13 cellular contexts compared by ENCODE assay signal in the genomic region with DNA sequence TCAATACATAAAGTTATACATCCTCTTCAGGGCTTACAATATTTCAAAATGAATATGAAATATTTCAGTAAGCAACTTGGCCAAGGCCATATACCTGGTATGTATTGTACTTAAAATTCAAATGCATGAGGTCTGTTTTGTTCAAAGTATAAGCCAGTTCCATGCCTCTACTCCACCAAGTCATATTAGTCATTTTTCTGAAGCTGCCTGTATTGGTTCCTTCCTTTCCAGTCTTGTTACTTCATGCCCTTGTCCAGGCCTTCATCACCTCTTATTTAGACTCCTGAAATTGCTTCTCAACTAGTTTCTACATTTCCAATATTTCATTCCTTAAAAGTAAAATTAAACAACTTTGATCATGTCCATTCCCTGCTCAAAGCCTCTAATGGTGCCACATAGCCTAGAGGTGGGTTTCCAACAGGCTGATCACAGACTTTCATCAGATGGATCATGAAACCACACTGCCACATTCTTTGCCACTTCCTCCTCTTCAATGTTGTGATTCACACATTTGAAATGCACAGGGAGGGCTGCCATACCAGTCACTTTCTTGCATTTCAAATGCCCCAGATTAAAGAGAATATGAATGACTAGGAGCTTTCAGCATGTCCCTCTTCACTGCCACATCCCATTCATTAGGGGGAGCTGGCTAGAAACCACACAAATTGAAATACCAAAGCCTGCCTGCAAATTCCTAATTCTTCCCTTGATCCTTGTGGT.
DNase-seq lines count a peak whose midpoint lies in the region; ATAC-seq, FAIRE-seq and TF ChIP-seq lines count a peak whose summit lies in the region.
"Had no signal": no experiment of that assay in that cellular context is flagged by ENCODE, and none has a peak within 500 bp of the region (broad histone marks: within the 10 kb centered on the region; RNA-seq: fewer than 3 reads in every experiment).

No MANE protein-coding gene starts in this region.

- TF ChIP-seq CTCF in astrocyte (IDR thresholded peaks at IDR 0.05; ENCODE audit: insufficient read depth, low read depth, low read length) = peak; percentile 24

- FAIRE-seq in astrocyte (lab: Jason Lieb, UNC) = peak; percentile 67

- H3K27me3 ChIP-seq in MG63 (no peaks in the 10 kb centered on the region), astrocyte (ENCODE audit: insufficient read depth, low read length) (no peaks in the 10 kb centered on the region)
- H3K27me3 ChIP-seq: BLaER1, stomach had no signal

- H3K4me3 ChIP-seq in MG63 (no peak overlapping the region), astrocyte (ENCODE audit: insufficient read depth, low read depth, low read length) (no peak overlapping the region)
- H3K4me3 ChIP-seq: BLaER1, stomach had no signal

- no peak overlapping the region for H2AFZ ChIP-seq in astrocyte (ENCODE audit: low read depth, low read length)

- no peak for ATAC-seq in activated T-cell treated with anti-CD3 and anti-CD28 coated beads, Interleukin-2, amount 50 U/mL, for 72 hours (replicated peaks in 1 of 2)
- no peak for ATAC-seq in stimulated activated naive CD8-positive, alpha-beta T cell treated with anti-CD3 and anti-CD28 coated beads, Interleukin-15, Interleukin-2, amounts not matched to agents 100 U/mL and 50 U/mL, for 24 hours

- H3K79me2 ChIP-seq in astrocyte (ENCODE audit: insufficient read depth, low read length) = no peaks in the 10 kb centered on the region

- peaks cover 34% of the 10 kb centered on the region for H3K4me1 Mint-ChIP-seq in astrocyte (ENCODE audit: low read depth, unreplicated experiment)
- H3K4me1 Mint-ChIP-seq in activated T-cell treated with anti-CD3 and anti-CD28 coated beads, Interleukin-2, amount 50 U/mL, for 72 hours (ENCODE audit: low read depth) = no peaks in the 10 kb centered on the region
- H3K4me1 Mint-ChIP-seq: naive B cell had no signal

- no peak overlapping the region for H3K9ac ChIP-seq in astrocyte (ENCODE audit: low read length)
- H3K9ac ChIP-seq: BLaER1 had no signal

- H3K27ac Mint-ChIP-seq in astrocyte (ENCODE audit: unreplicated experiment) = peak overlapping the region; percentile 100
- no peak overlapping the region for H3K27ac Mint-ChIP-seq in activated T-cell treated with anti-CD3 and anti-CD28 coated beads, Interleukin-2, amount 50 U/mL, for 72 hours
- H3K27ac Mint-ChIP-seq: naive B cell had no signal

- H3K36me3 Mint-ChIP-seq in astrocyte (ENCODE audit: low read depth, unreplicated experiment) = no peaks in the 10 kb centered on the region
- peaks cover 0 to 2% of the 10 kb centered on the region in 2 donors for H3K36me3 Mint-ChIP-seq in activated T-cell treated with anti-CD3 and anti-CD28 coated beads, Interleukin-2, amount 50 U/mL, for 72 hours (ENCODE audit: insufficient read depth in 2 of 2)
- H3K36me3 Mint-ChIP-seq: naive B cell had no signal

- H3K27me3 Mint-ChIP-seq in astrocyte (ENCODE audit: low read depth, unreplicated experiment) = no peaks in the 10 kb centered on the region
- no peaks in the 10 kb centered on the region for H3K27me3 Mint-ChIP-seq in activated T-cell treated with anti-CD3 and anti-CD28 coated beads, Interleukin-2, amount 50 U/mL, for 72 hours (ENCODE audit: low read depth)
- H3K27me3 Mint-ChIP-seq: naive B cell had no signal

- H3K36me3 ChIP-seq in MG63 = no peaks in the 10 kb centered on the region
- no peaks in the 10 kb centered on the region for H3K36me3 ChIP-seq in astrocyte (ENCODE audit: insufficient read depth, low read length)
- H3K36me3 ChIP-seq: BLaER1, stomach had no signal

- in situ Hi-C loops in Caki2 (cut with HindIII; ENCODE audit: low pct_unique_long_range_greater_than_20kb, low sequenced_read_pairs) = no loop called here

- peak overlapping the region; percentile 52 for H3K27ac ChIP-seq in astrocyte (ENCODE audit: low read depth, low read length)
- H3K27ac ChIP-seq: BLaER1, stomach had no signal

- H3K9me3 ChIP-seq in MG63 (no peaks in the 10 kb centered on the region), astrocyte (ENCODE audit: insufficient read depth, low read depth, low read length) (peaks cover 2% of the 10 kb centered on the region)

- no peaks in the 10 kb centered on the region for H4K20me1 ChIP-seq in astrocyte (ENCODE audit: insufficient read depth, low read length)
- H4K20me1 ChIP-seq: BLaER1 had no signal

- H3K4me1 ChIP-seq in astrocyte (ENCODE audit: insufficient read depth, low read length) = peaks cover 17% of the 10 kb centered on the region
- H3K4me1 ChIP-seq: stomach had no signal

- H3K4me2 ChIP-seq in astrocyte (ENCODE audit: low read length) = peak overlapping the region; percentile 56
- H3K4me2 ChIP-seq: BLaER1 had no signal

- DNase-seq in Caki2 (ENCODE audit: low read depth) (peak; percentile 87), MG63 (peak; percentile 14), astrocyte (ENCODE audit: low read depth) (peak; percentile 91), iPS-NIHi7 (ENCODE audit: extremely low spot score) (peak; percentile 27), NCI-H187 (lab: John Stamatoyannopoulos, UW) (no peak)
- DNase-seq in stimulated activated CD4-positive, alpha-beta T cell treated with anti-CD3 and anti-CD28 coated beads, Interleukin-4, amount 100 ng/mL, for 1 hour = no peak
- no peak for DNase-seq in activated T-cell treated with anti-CD3 and anti-CD28 coated beads, Interleukin-2, amount 50 U/mL, for 72 hours
- DNase-seq in stimulated activated naive CD8-positive, alpha-beta T cell treated with anti-CD3 and anti-CD28 coated beads, Interleukin-15, Interleukin-2, amounts not matched to agents 100 U/mL and 50 U/mL, for 24 hours = no peak
- DNase-seq: activated T-cell treated with anti-CD3 and anti-CD28 coated beads for 4 hours, naive B cell, NCI-H510A, stomach had no signal

- H3K4me3 Mint-ChIP-seq in astrocyte (ENCODE audit: unreplicated experiment) = no peak overlapping the region
- H3K4me3 Mint-ChIP-seq in activated T-cell treated with anti-CD3 and anti-CD28 coated beads, Interleukin-2, amount 50 U/mL, for 72 hours = no peak overlapping the region
- H3K4me3 Mint-ChIP-seq: naive B cell had no signal

- H3K9me3 Mint-ChIP-seq in astrocyte (ENCODE audit: unreplicated experiment) = peaks cover 13% of the 10 kb centered on the region
- peaks cover 8 to 13% of the 10 kb centered on the region in 2 donors for H3K9me3 Mint-ChIP-seq in activated T-cell treated with anti-CD3 and anti-CD28 coated beads, Interleukin-2, amount 50 U/mL, for 72 hours

Comparison
In these comparisons a context has a peak if more than half of its experiments do, and no peak if none do; other contexts are left out.
1. DNase-seq: peak in Caki2 (single experiment), MG63 (single experiment), astrocyte (single experiment) and iPS-NIHi7 (single experiment); none in stimulated activated CD4-positive, alpha-beta T cell treated with anti-CD3 and anti-CD28 coated beads, Interleukin-4, amount 100 ng/mL, for 1 hour (single experiment), NCI-H187 (0 of 2), activated T-cell treated with anti-CD3 and anti-CD28 coated beads, Interleukin-2, amount 50 U/mL, for 72 hours (0 of 2) and stimulated activated naive CD8-positive, alpha-beta T cell treated with anti-CD3 and anti-CD28 coated beads, Interleukin-15, Interleukin-2, amounts not matched to agents 100 U/mL and 50 U/mL, for 24 hours (single experiment).